In genomic region chr16:22813946-22814325, GRCh38 we compare ENCODE assay signal across 9 cellular contexts. TPM values are rescaled to one million over a fixed set of nuclear protein-coding genes. Genes with fewer than 3 reads are reported as not detected.
DNase-seq lines count a peak whose midpoint lies in the region; TF ChIP-seq lines count a peak whose summit lies in the region.
"Had no signal": no experiment of that assay in that cellular context is flagged by ENCODE, and none has a peak within 500 bp of the region (broad histone marks: within the 10 kb centered on the region; RNA-seq: fewer than 3 reads in every experiment).

TSS of gene HS3ST2 (plus strand) at chr16:22814162. CDS start at chr16:22814611, 449 bp downstream.

- no peaks in the 10 kb centered on the region for H3K36me3 ChIP-seq in cardiac muscle cell
- no peaks in the 10 kb centered on the region for H3K36me3 ChIP-seq in prostate gland

- in situ Hi-C loops in GM13976 (cut with MboI; ENCODE audit: low sequenced_read_pairs, unreplicated experiment) = no loop called here

- DNase-seq in GM13976 (ENCODE audit: low spot score) (peak; percentile 16), RPMI8226 (peak; percentile 5), cardiac muscle cell (ENCODE audit: low read depth in 1 of 2, low spot score in 1 of 2) (peak; percentile 1 to 80), prostate gland (ENCODE audit: low spot score) (peak; percentile 25), NAMALWA (ENCODE audit: low spot score) (no peak), HT-29 (ENCODE audit: low spot score) (no peak), NCI-H1436 treated with DMSO at 0.1 percent for 48 hours (lab: John Stamatoyannopoulos, UW) (no peak)
- DNase-seq in stimulated activated CD4-positive, alpha-beta T cell treated with anti-CD3 and anti-CD28 coated beads, Interleukin-4, amount 100 ng/mL, for 1 hour = no peak
- DNase-seq: activated T-cell treated with anti-CD3 and anti-CD28 coated beads, Interleukin-2, amount 50 U/mL, for 4 hours had no signal

- WGBS in prostate gland = 0% methylated on average over 46 of the region's 49 CpGs

- H3K27me3 ChIP-seq in cardiac muscle cell (peaks cover 52% of the 10 kb centered on the region), prostate gland (replicated peaks; ENCODE audit: insufficient read depth) (no peaks in the 10 kb centered on the region)

- H3K9me3 ChIP-seq in cardiac muscle cell (ENCODE audit: low read depth) (no peaks in the 10 kb centered on the region), prostate gland (no peaks in the 10 kb centered on the region)

- TF ChIP-seq POLR2A in prostate gland (IDR thresholded peaks at IDR 0.05) = no peak

- peaks cover 4% of the 10 kb centered on the region for H3K4me1 ChIP-seq in cardiac muscle cell (ENCODE audit: low read depth)
- H3K4me1 ChIP-seq in prostate gland (replicated peaks) = peaks cover 7% of the 10 kb centered on the region

- H3K4me3 ChIP-seq in cardiac muscle cell (peak within 1 kb of the TSS; percentile 34), prostate gland (peak within 1 kb of the TSS; percentile 23 to 34)

- no peak within 1 kb of the TSS for H3K27ac ChIP-seq in cardiac muscle cell
- H3K27ac ChIP-seq in prostate gland = no peak within 1 kb of the TSS

- intact Hi-C loops in prostate gland (cut with DNase I) = no loop called here

- no peak for TF ChIP-seq CTCF in GM13976 (IDR thresholded peaks at IDR 0.05; ENCODE audit: borderline replicate concordance, control extremely low read depth, extremely low read depth, insufficient read depth, missing control alignments)
- TF ChIP-seq CTCF in cardiac muscle cell (IDR thresholded peaks at IDR 0.05; ENCODE audit: low read depth, low read length) = no peak
- peak; percentile 20 to 41 (median 38) for TF ChIP-seq CTCF in prostate gland (IDR thresholded peaks at IDR 0.05)

RNA-seq across cellular contexts. Expression of gene HS3ST2, which starts in this region (rescaled TPM):
- total RNA-seq in cardiac muscle cell (not detected in 2 replicates), prostate gland (1 to 10 TPM in 1 of 2 donors, under 1 TPM in 1; 0.77 to 2.8 TPM)
- polyA plus RNA-seq in cardiac muscle cell = not detected in 2 replicates
- not detected in 2 replicates for total RNA-seq in HT-29 (2014; rRNA removed; shearing (Covaris generic))
- total RNA-seq: activated T-cell treated with anti-CD3 and anti-CD28 coated beads, Interleukin-2, amount 50 U/mL, for 4 hours had no signal

Comparison
In these comparisons a context has a peak if more than half of its experiments do, and no peak if none do; other contexts are left out.
1. Peak in DNase-seq and H3K4me3 ChIP-seq in cardiac muscle cell; RNA of the gene not detected or under 1 TPM.
2. DNase-seq: peak in GM13976 (single experiment), RPMI8226 (single experiment) and prostate gland (single experiment); none in NAMALWA (single experiment), HT-29 (single experiment), NCI-H1436 treated with DMSO at 0.1 percent for 48 hours (single experiment) and stimulated activated CD4-positive, alpha-beta T cell treated with anti-CD3 and anti-CD28 coated beads, Interleukin-4, amount 100 ng/mL, for 1 hour (single experiment).
3. CTCF ChIP-seq: peak in prostate gland (4 of 4); none in GM13976 (single experiment) and cardiac muscle cell (single experiment).